Comparison of ENCODE assay signal across 8 cellular contexts in the genomic region with DNA sequence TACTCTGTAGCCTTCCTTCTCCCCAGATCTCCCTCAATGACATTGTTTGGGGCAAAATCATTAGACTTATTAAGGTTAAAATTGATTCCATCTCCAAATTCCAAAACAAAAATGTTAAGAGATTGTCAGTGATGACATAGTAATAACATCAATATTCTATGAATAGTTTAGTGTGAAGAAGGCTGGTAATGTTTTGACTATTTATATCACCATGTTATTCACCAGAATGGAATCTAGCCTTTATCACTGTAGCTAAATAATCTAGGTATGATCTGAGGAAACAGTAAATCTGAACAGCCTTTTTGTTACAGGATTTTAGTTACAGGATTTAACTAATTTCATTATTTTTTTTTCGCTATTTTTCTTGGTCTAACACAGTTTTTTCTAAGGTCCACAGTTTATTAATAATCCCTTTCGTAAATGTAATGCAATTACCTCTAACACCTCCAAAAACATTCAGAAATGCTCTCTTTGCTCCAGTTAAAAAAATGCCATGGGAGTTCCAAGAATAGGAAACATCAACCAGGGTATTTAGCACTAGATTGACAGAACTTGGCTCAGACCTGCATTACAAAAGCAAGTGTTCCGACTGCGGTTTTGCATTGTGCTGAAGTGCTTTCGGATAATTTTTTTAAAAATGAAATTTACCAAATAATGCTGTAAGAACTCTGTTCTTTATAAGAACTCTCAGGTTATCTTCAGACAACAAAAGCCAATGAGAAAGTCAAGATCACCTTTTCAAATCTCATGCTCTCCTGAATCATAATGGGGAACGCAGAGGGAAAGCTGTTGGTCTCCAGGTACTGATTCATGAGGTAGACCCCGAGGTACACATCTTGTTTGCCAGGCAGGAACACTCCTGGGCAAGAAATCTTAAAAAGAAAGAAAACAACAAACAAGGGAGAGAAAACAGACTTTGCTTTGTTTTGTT. TPM values are rescaled to one million over a fixed set of nuclear protein-coding genes. Genes with fewer than 3 reads are reported as not detected.
DNase-seq lines count a peak whose midpoint lies in the region; ATAC-seq and TF ChIP-seq lines count a peak whose summit lies in the region.

No MANE protein-coding gene starts in this region.

- peak overlapping the region; percentile 85 for H3K4me3 Mint-ChIP-seq in glutamatergic neuron (ENCODE audit: unreplicated experiment)
- peak overlapping the region; percentile 94 for H3K4me3 Mint-ChIP-seq in stimulated activated effector memory CD8-positive, alpha-beta T cell treated with anti-CD3 and anti-CD28 coated beads, Interleukin-12 subunit alpha, Interleukin-12 subunit beta, amount 100 ng/mL, for 72 hours

- H3K4me1 Mint-ChIP-seq in glutamatergic neuron (ENCODE audit: low read depth, unreplicated experiment), result peaks cover 19% of the 10 kb centered on the region
- peaks cover 53% of the 10 kb centered on the region for H3K4me1 Mint-ChIP-seq in stimulated activated effector memory CD8-positive, alpha-beta T cell treated with anti-CD3 and anti-CD28 coated beads, Interleukin-12 subunit alpha, Interleukin-12 subunit beta, amount 100 ng/mL, for 72 hours

- peak overlapping the region; percentile 9 for H3K27ac Mint-ChIP-seq in glutamatergic neuron (ENCODE audit: unreplicated experiment)
- H3K27ac Mint-ChIP-seq in stimulated activated effector memory CD8-positive, alpha-beta T cell treated with anti-CD3 and anti-CD28 coated beads, Interleukin-12 subunit alpha, Interleukin-12 subunit beta, amount 100 ng/mL, for 72 hours, result peak overlapping the region; percentile 96

- no peaks in the 10 kb centered on the region for H3K36me3 Mint-ChIP-seq in glutamatergic neuron (ENCODE audit: unreplicated experiment)
- peaks cover 6% of the 10 kb centered on the region for H3K36me3 Mint-ChIP-seq in stimulated activated effector memory CD8-positive, alpha-beta T cell treated with anti-CD3 and anti-CD28 coated beads, Interleukin-12 subunit alpha, Interleukin-12 subunit beta, amount 100 ng/mL, for 72 hours

- ATAC-seq in GM21619 (IDR thresholded peaks at IDR 0.05; ENCODE audit: unreplicated experiment), result peak; percentile 5
- peak; percentile 48 for ATAC-seq in stimulated activated effector memory CD8-positive, alpha-beta T cell treated with anti-CD3 and anti-CD28 coated beads, Interleukin-12 subunit alpha, Interleukin-12 subunit beta, amount 100 ng/mL, for 72 hours

- peaks cover 4% of the 10 kb centered on the region for H3K27me3 Mint-ChIP-seq in glutamatergic neuron (ENCODE audit: unreplicated experiment)

- peaks cover 6% of the 10 kb centered on the region for H3K9me3 Mint-ChIP-seq in glutamatergic neuron (ENCODE audit: unreplicated experiment)
- H3K9me3 Mint-ChIP-seq in stimulated activated effector memory CD8-positive, alpha-beta T cell treated with anti-CD3 and anti-CD28 coated beads, Interleukin-12 subunit alpha, Interleukin-12 subunit beta, amount 100 ng/mL, for 72 hours, result no peaks in the 10 kb centered on the region

- TF ChIP-seq CTCF in AG09309 (IDR thresholded peaks at IDR 0.05; ENCODE audit: control insufficient read depth, insufficient read depth, low read depth, low read length, missing control alignments) (no peak), WI38 (IDR thresholded peaks at IDR 0.05; ENCODE audit: low read depth, low read length) (no peak), glutamatergic neuron (IDR thresholded peaks at IDR 0.05; ENCODE audit: partially characterized antibody, unreplicated experiment) (no peak)

- DNase-seq in AG09309 (ENCODE audit: low read depth), result no peak
- DNase-seq in glutamatergic neuron, result no peak
- no peak for DNase-seq in stimulated activated effector memory CD8-positive, alpha-beta T cell treated with anti-CD3 and anti-CD28 coated beads, Interleukin-12 subunit alpha, Interleukin-12 subunit beta, amount 100 ng/mL, for 72 hours (ENCODE audit: low spot score in 2 of 2)
- DNase-seq in COLO668 (lab: John Stamatoyannopoulos, UW; ENCODE audit: unreplicated experiment), result no peak
- DNase-seq in activated CD8-positive, alpha-beta memory T cell treated with anti-CD3 and anti-CD28 coated beads, Interleukin-2, amount 50 U/mL, for 48 hours, result no peak
- DNase-seq in 8988T, result no peak

- H3K4me3 ChIP-seq in AG09309 (ENCODE audit: control insufficient read depth, low read depth, low read length), result peak overlapping the region; percentile 62
- peak overlapping the region; percentile 73 for H3K4me3 ChIP-seq in WI38 (ENCODE audit: low read depth, low read length)

RNA-seq across cellular contexts. Expression of gene PLPP6, which starts 0.7 kb away (rescaled TPM):
- 12.0 TPM for total RNA-seq in glutamatergic neuron (ENCODE audit: unreplicated experiment)

RNA-seq across cellular contexts. Expression of gene SPATA6L, which starts 4.8 kb away (rescaled TPM):
- 0.59 TPM for total RNA-seq in glutamatergic neuron (ENCODE audit: unreplicated experiment)

RNA-seq across cellular contexts. Expression of gene CDC37L1, which starts 17.9 kb away (rescaled TPM):
- 20.8 TPM for total RNA-seq in glutamatergic neuron (ENCODE audit: unreplicated experiment)
